In the genomic region with DNA sequence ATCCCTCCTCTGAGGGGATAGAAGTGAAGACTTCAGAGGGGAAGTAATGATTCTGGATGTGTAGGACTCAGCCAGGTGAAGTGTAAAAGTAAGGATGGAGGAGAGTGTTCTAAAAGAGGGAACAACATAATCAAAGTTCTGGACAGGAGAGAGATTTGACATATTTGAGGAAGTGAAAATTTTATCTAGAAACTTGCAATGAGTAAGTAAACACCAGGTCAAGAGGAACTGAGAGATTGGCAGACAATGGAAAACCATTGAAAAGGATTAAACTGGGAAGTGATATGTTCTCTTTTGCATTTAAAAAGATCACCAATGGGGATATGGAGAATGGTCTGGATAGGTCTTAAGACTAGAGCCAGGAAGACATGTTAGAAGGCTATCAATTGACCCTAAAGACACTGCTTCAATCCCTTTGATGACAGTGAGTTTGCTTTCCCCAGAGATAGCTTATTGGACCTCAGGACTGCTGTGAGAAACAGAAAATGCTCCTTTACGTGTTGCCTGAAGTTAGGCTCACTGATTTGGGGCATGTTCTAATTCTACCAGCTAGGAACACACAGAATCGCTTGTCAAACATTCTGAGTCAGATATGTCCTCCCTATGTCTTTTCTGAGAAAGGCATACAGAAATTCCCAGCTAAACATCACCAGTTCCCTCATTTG, we compare ENCODE assay signal across 8 cellular contexts.
DNase-seq lines count a peak whose midpoint lies in the region; ATAC-seq and TF ChIP-seq lines count a peak whose summit lies in the region.

No MANE protein-coding gene starts in this region.

- ATAC-seq in GM21423 (IDR thresholded peaks at IDR 0.05; ENCODE audit: unreplicated experiment) (peak; percentile 65), HG03521 (IDR thresholded peaks at IDR 0.05; ENCODE audit: unreplicated experiment) (peak; percentile 66), heart left ventricle (no peak)

- peak overlapping the region; percentile 74 for H3K27ac Mint-ChIP-seq in chondrocyte (ENCODE audit: unreplicated experiment)

- no peak for TF ChIP-seq POLR2A in heart left ventricle (IDR thresholded peaks at IDR 0.05)

- H3K4me3 ChIP-seq in GM12865 (ENCODE audit: low read depth, low read length) = no peak overlapping the region
- no peak overlapping the region for H3K4me3 ChIP-seq in heart left ventricle

- H3K27ac ChIP-seq in heart left ventricle = peak overlapping the region in 1 of 12 donors; percentile 1

- H3K36me3 ChIP-seq in heart left ventricle = no peaks in the 10 kb centered on the region

- H3K27me3 ChIP-seq in heart left ventricle = no peaks in the 10 kb centered on the region

- 81 to 98% (median 95%) methylated on average over 2 of the region's 2 CpGs for WGBS in heart left ventricle, 4 donors

- intact Hi-C loops in heart left ventricle (cut with DNase I) = no loop called here

- no peaks in the 10 kb centered on the region for H3K27me3 Mint-ChIP-seq in chondrocyte (ENCODE audit: low read depth)

- TF ChIP-seq CTCF in GM12865 (IDR thresholded peaks at IDR 0.05; ENCODE audit: insufficient read depth, low read depth, low read length, missing control alignments) = no peak
- no peak for TF ChIP-seq CTCF in chondrocyte (IDR thresholded peaks at IDR 0.05)
- no peak for TF ChIP-seq CTCF in heart left ventricle (IDR thresholded peaks at IDR 0.05)

- no peak overlapping the region for H3K4me3 Mint-ChIP-seq in chondrocyte (ENCODE audit: unreplicated experiment)

- H3K9me3 Mint-ChIP-seq in chondrocyte (ENCODE audit: low read depth) = no peaks in the 10 kb centered on the region

- peaks cover 0 to 59% (median 20%) of the 10 kb centered on the region in 12 donors for H3K4me1 ChIP-seq in heart left ventricle

- peaks cover 78% of the 10 kb centered on the region for H3K4me1 Mint-ChIP-seq in chondrocyte (ENCODE audit: low read depth)

- no peaks in the 10 kb centered on the region for H3K9me3 ChIP-seq in heart left ventricle

- H3K36me3 Mint-ChIP-seq in chondrocyte (ENCODE audit: low read depth) = no peaks in the 10 kb centered on the region

- DNase-seq in GM12865 (ENCODE audit: low read depth) = peak; percentile 69
- no peak for DNase-seq in chondrocyte (ENCODE audit: low spot score)
- DNase-seq in NCI-H1436 (lab: John Stamatoyannopoulos, UW) = no peak
- no peak for DNase-seq in heart left ventricle
- no peak for DNase-seq in activated CD4-positive, alpha-beta T cell treated with anti-CD3 and anti-CD28 coated beads, Interleukin-2, amount 50 U/mL, for 4 hours
- no peak for DNase-seq in H4 (ENCODE audit: low spot score)

Comparison
In these comparisons a context has a peak if more than half of its experiments do, and no peak if none do; other contexts are left out.
1. ATAC-seq: peak in GM21423 (single experiment) and HG03521 (single experiment); none in heart left ventricle (0 of 4).